ENCODE assay signal across 23 cellular contexts in genomic region chr12:91899056-91899455, GRCh38.
"Had no signal": no experiment of that assay in that cellular context is flagged by ENCODE, and none has a peak within 500 bp of the region (broad histone marks: within the 10 kb centered on the region; RNA-seq: fewer than 3 reads in every experiment).

No MANE protein-coding gene starts in this region.

- H3K27ac ChIP-seq: left lung, lower lobe of right lung, prostate gland, right atrium auricular region, sigmoid colon, spleen, testis, tibial artery had no signal

- DNase-seq: dorsolateral prefrontal cortex; effector CD4-positive, alpha-beta T cell; hypothalamus; immature natural killer cell; left lung; lower lobe of right lung; naive B cell; nucleus accumbens; sigmoid colon; spleen; stimulated activated CD4-positive, alpha-beta T cell treated with anti-CD3 and anti-CD28 coated beads, Interleukin-4, amount 100 ng/mL, for 4 hours; stimulated activated naive CD8-positive, alpha-beta T cell treated with anti-CD3 and anti-CD28 coated beads, Interleukin-15, Interleukin-2, amounts not matched to agents 100 U/mL and 50 U/mL, for 24 hours; substantia nigra; testis; tibial artery had no signal

- H3K27ac Mint-ChIP-seq: naive B cell; natural killer cell treated with Interleukin-12 subunit alpha and Interleukin-12 subunit beta and Interleukin-15 and Interleukin-18, amount 100 ng/mL, for 72 hours; stimulated activated memory B cell treated with anti-CD40 and anti-IgM and Interleukin-4, amounts not matched to agents 10 μg/mL and 1 μg/mL and 100 μg/mL, for 72 hours; type B pancreatic cell had no signal

- FAIRE-seq: frontal cortex, keratinocyte had no signal

- H3K9me3 ChIP-seq: lower lobe of right lung, prostate gland, sigmoid colon, testis, tibial artery had no signal

- H3K4me3 ChIP-seq: dorsolateral prefrontal cortex, left lung, lower lobe of right lung, prostate gland, right atrium auricular region, sigmoid colon, spleen, testis, tibial artery had no signal

- ATAC-seq: left lung; lower lobe of right lung; natural killer cell treated with Interleukin-12 subunit alpha and Interleukin-12 subunit beta and Interleukin-15 and Interleukin-18, amount 100 ng/mL, for 72 hours; stimulated activated memory B cell treated with anti-CD40 and anti-IgM and Interleukin-4, amounts not matched to agents 10 μg/mL and 1 μg/mL and 100 μg/mL, for 72 hours; stimulated activated naive CD8-positive, alpha-beta T cell treated with anti-CD3 and anti-CD28 coated beads, Interleukin-15, Interleukin-2, amounts not matched to agents 100 U/mL and 50 U/mL, for 24 hours had no signal

- H3K27me3 ChIP-seq: dorsolateral prefrontal cortex, left lung, right atrium auricular region, sigmoid colon, spleen, testis, tibial artery had no signal

- H3K36me3 ChIP-seq: left lung, lower lobe of right lung, prostate gland, right atrium auricular region, sigmoid colon, spleen, tibial artery had no signal

- H3K4me1 ChIP-seq: left lung, lower lobe of right lung, prostate gland, spleen, testis had no signal

- H3K27me3 Mint-ChIP-seq: stimulated activated memory B cell treated with anti-CD40 and anti-IgM and Interleukin-4, amounts not matched to agents 10 μg/mL and 1 μg/mL and 100 μg/mL, for 72 hours; type B pancreatic cell had no signal

- H3K4me3 Mint-ChIP-seq: immature natural killer cell; naive B cell; natural killer cell treated with Interleukin-12 subunit alpha and Interleukin-12 subunit beta and Interleukin-15 and Interleukin-18, amount 100 ng/mL, for 72 hours; neural crest cell; stimulated activated memory B cell treated with anti-CD40 and anti-IgM and Interleukin-4, amounts not matched to agents 10 μg/mL and 1 μg/mL and 100 μg/mL, for 72 hours; type B pancreatic cell had no signal
